8 cellular contexts compared by ENCODE assay signal in genomic region chr18:75209129-75209951, GRCh38. TPM values are rescaled to one million over a fixed set of nuclear protein-coding genes. Genes with fewer than 3 reads are reported as not detected.
DNase-seq lines count a peak whose midpoint lies in the region; ATAC-seq and TF ChIP-seq lines count a peak whose summit lies in the region.

Gene PTGR3, minus strand, starts transcription at chr18:75209139. Its CDS starts 81 bp downstream, at chr18:75209058.

- H3K9me3 Mint-ChIP-seq in dendritic cell treated with granulocyte-macrophage colony-stimulating factor and Interleukin-4, amounts not matched to agents 40 ng/mL and 50 ng/mL, for 4 days: no peaks in the 10 kb centered on the region

- H3K4me3 Mint-ChIP-seq in dendritic cell treated with granulocyte-macrophage colony-stimulating factor and Interleukin-4, amounts not matched to agents 40 ng/mL and 50 ng/mL, for 4 days: peak within 1 kb of the TSS; percentile 89

- peak; percentile 76 for DNase-seq in NCI-H774 (lab: John Stamatoyannopoulos, UW)
- DNase-seq in activated CD4-positive, alpha-beta T cell treated with anti-CD3 and anti-CD28 coated beads, Interleukin-2, amount 50 U/mL, for 4 hours: peak; percentile 57 to 60
- peak; percentile 88 to 94 for DNase-seq in left lung
- peak; percentile 74 for DNase-seq in stimulated activated CD4-positive, alpha-beta T cell treated with anti-CD3 and anti-CD28 coated beads, Interleukin-4, amount 100 ng/mL, for 1 hour

- peaks cover 66% of the 10 kb centered on the region for H3K4me1 Mint-ChIP-seq in dendritic cell treated with granulocyte-macrophage colony-stimulating factor and Interleukin-4, amounts not matched to agents 40 ng/mL and 50 ng/mL, for 4 days (ENCODE audit: low read depth)

- H4K20me1 ChIP-seq in BLaER1 treated with 17β-estradiol and CSF1 and Interleukin-3, amounts not matched to agents 10 nM and 100 nM: peaks cover 38 to 59% (median 51%) of the 10 kb centered on the region in 11 experiments

- H3K27me3 Mint-ChIP-seq in dendritic cell treated with granulocyte-macrophage colony-stimulating factor and Interleukin-4, amounts not matched to agents 40 ng/mL and 50 ng/mL, for 4 days: peaks cover 31% of the 10 kb centered on the region

- peaks cover 54 to 64% (median 59%) of the 10 kb centered on the region in 10 experiments for H3K4me1 ChIP-seq in BLaER1 treated with 17β-estradiol and CSF1 and Interleukin-3, amounts not matched to agents 10 nM and 100 nM
- peaks cover 10 to 67% of the 10 kb centered on the region in 2 donors for H3K4me1 ChIP-seq in left lung

- H3K9ac ChIP-seq in BLaER1 treated with 17β-estradiol and CSF1 and Interleukin-3, amounts not matched to agents 10 nM and 100 nM: peak within 1 kb of the TSS; percentile 91 to 98 (median 96)

- intact Hi-C loops in dendritic cell treated with granulocyte-macrophage colony-stimulating factor and Interleukin-4, amounts not matched to agents 40 ng/mL and 50 ng/mL, for 4 days (cut with micrococcal nuclease): loop anchor here (2.0 to 10.0 kb wide), 4 partner anchors 97 to 1613 kb away; partner anchors contain the start of gene ZNF236
- intact Hi-C loops in left lung (cut with DNase I): no loop called here

- peak within 1 kb of the TSS; percentile 94 for H3K27ac Mint-ChIP-seq in dendritic cell treated with granulocyte-macrophage colony-stimulating factor and Interleukin-4, amounts not matched to agents 40 ng/mL and 50 ng/mL, for 4 days

- no peaks in the 10 kb centered on the region for H3K9me3 ChIP-seq in BLaER1 treated with 17β-estradiol and CSF1 and Interleukin-3, amounts not matched to agents 10 nM and 100 nM (replicated peaks in 1 of 11)
- H3K9me3 ChIP-seq in left lung: no peaks in the 10 kb centered on the region

- peaks cover 0 to 10% (median 0%) of the 10 kb centered on the region in 11 experiments; a peak in 7 of 22 replicates for H3K36me3 ChIP-seq in BLaER1 treated with 17β-estradiol and CSF1 and Interleukin-3, amounts not matched to agents 10 nM and 100 nM
- H3K36me3 ChIP-seq in left lung: no peaks in the 10 kb centered on the region

- ATAC-seq in GM19351 (IDR thresholded peaks at IDR 0.05; ENCODE audit: unreplicated experiment) (peak; percentile 33), HG03460 (IDR thresholded peaks at IDR 0.05; ENCODE audit: unreplicated experiment) (peak; percentile 46), left lung (peak; percentile 64)

- peak within 1 kb of the TSS; percentile 88 to 99 (median 95) for H3K27ac ChIP-seq in BLaER1 treated with 17β-estradiol and CSF1 and Interleukin-3, amounts not matched to agents 10 nM and 100 nM
- peak within 1 kb of the TSS; percentile 95 to 98 for H3K27ac ChIP-seq in left lung

- peak within 1 kb of the TSS; percentile 79 to 97 (median 92) for H3K4me3 ChIP-seq in BLaER1 treated with 17β-estradiol and CSF1 and Interleukin-3, amounts not matched to agents 10 nM and 100 nM
- H3K4me3 ChIP-seq in left lung: peak within 1 kb of the TSS; percentile 76 to 93

- H3K4me2 ChIP-seq in BLaER1 treated with 17β-estradiol and CSF1 and Interleukin-3, amounts not matched to agents 10 nM and 100 nM: peak within 1 kb of the TSS; percentile 93 to 100 (median 98)

- TF ChIP-seq CTCF in left lung (IDR thresholded peaks at IDR 0.05): no peak

- H3K36me3 Mint-ChIP-seq in dendritic cell treated with granulocyte-macrophage colony-stimulating factor and Interleukin-4, amounts not matched to agents 40 ng/mL and 50 ng/mL, for 4 days (ENCODE audit: low read depth): peaks cover 30% of the 10 kb centered on the region

- H3K27me3 ChIP-seq in BLaER1 treated with 17β-estradiol and CSF1 and Interleukin-3, amounts not matched to agents 10 nM and 100 nM: peaks cover 27 to 40% (median 38%) of the 10 kb centered on the region in 11 experiments
- H3K27me3 ChIP-seq in left lung: peaks cover 0 to 20% of the 10 kb centered on the region in 2 donors

RNA-seq across cellular contexts. Expression of gene PTGR3, which starts in this region (rescaled TPM):
- total RNA-seq in left lung: 10 to 100 TPM; 25.7 to 30.4 TPM

Comparison
In these comparisons a context has a peak if more than half of its experiments do, and no peak if none do; other contexts are left out.
1. Peak in every context shown above with its lines: DNase-seq, ATAC-seq, H3K4me3 ChIP-seq and H3K27ac ChIP-seq.